In the genomic region with DNA sequence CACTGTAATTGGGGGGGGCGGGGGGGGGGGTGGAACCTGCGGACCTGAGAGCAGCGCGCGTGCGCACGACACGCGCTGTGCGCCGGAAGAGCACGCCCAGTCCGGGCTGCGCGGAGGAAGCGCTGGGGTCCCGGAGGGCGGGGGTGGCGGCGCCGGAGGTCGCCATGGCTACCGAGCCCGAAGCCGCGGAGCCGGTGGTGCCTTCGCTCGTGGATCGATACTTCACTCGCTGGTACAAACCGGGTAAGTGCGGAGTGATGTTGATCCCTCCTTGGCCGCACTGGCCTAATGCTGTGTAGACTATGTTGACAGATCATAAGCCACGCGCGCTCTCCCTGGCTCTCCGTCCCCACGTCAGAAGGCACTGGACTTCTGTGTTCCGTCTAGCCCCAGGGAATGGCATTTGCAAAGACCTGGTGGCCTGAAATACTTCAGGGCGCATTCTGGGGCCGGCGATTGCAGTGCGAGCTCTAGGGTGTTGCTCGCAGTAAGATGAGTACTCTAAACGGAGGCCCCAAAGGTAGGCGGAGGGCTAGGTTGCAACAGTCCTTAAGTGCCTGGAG, we compare ENCODE assay signal across 8 cellular contexts. TPM values are rescaled to one million over a fixed set of nuclear protein-coding genes. Genes with fewer than 3 reads are reported as not detected.
DNase-seq lines count a peak whose midpoint lies in the region; ATAC-seq and TF ChIP-seq lines count a peak whose summit lies in the region.

A gene with protein sequence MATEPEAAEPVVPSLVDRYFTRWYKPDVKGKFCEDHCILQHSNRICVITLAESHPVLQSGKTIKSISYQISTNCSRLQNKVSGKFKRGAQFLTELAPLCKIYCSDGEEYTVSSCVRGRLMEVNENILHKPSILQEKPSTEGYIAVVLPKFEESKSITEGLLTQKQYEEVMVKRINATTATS (plus strand): TSS at position 78 of the 563 bp plus-strand sequence. CDS start 87 bp downstream, at position 165.

- peak; percentile 90 for ATAC-seq in HG02798 (IDR thresholded peaks at IDR 0.05; ENCODE audit: poor library complexity, unreplicated experiment)

- TF ChIP-seq CTCF in GM13977 (IDR thresholded peaks at IDR 0.05; ENCODE audit: extremely low read depth, insufficient read depth, missing control alignments): no peak
- no peak for TF ChIP-seq CTCF in astrocyte of the spinal cord (IDR thresholded peaks at IDR 0.05; ENCODE audit: low read depth, low read length)
- no peak for TF ChIP-seq CTCF in retinal pigment epithelial cell (conservative IDR thresholded peaks at IDR 0.05; ENCODE audit: low read depth, low read length)

- DNase-seq in GM13977 (ENCODE audit: low spot score) (peak; percentile 92), NCI-H1436 (lab: John Stamatoyannopoulos, UW) (peak; percentile 76), astrocyte of the spinal cord (ENCODE audit: low read depth, low spot score) (peak; percentile 60), hypothalamus (lab: John Stamatoyannopoulos, UW) (peak in 45 of 51 donors; percentile 42 to 98 (median 79)), retinal pigment epithelial cell (ENCODE audit: low read depth) (peak; percentile 50), cerebellar nuclear complex (lab: John Stamatoyannopoulos, UW) (no peak)

- intact Hi-C loops in T-helper 2 cell treated with Interferon-gamma antibody and Interleukin-4, amounts not matched to agents 100 ng/mL and 5 ng/mL, for 36 hours (cut with micrococcal nuclease): loop anchor here (1.0 to 5.0 kb wide), 4 partner anchors 79 to 1323 kb away; a partner anchor contains a TSS

- in situ Hi-C loops in GM13977 (cut with MboI; ENCODE audit: low pct_unique_long_range_greater_than_20kb, low sequenced_read_pairs, unreplicated experiment) (no loop called here), astrocyte of the spinal cord (cut with HindIII; ENCODE audit: low sequenced_read_pairs) (no loop called here)

- H3K4me3 ChIP-seq in astrocyte of the spinal cord (ENCODE audit: low read depth, low read length) (peak within 1 kb of the TSS; percentile 74), retinal pigment epithelial cell (ENCODE audit: low read length) (peak within 1 kb of the TSS; percentile 80)

RNA-seq across cellular contexts. Expression of the gene that starts here (rescaled TPM):
- total RNA-seq in T-helper 2 cell treated with Interferon-gamma antibody and Interleukin-4, amounts not matched to agents 100 ng/mL and 5 ng/mL, for 36 hours: 12.3 and 12.5 TPM in 2 replicates

Comparison
In these comparisons a context has a peak if more than half of its experiments do, and no peak if none do; other contexts are left out.
1. DNase-seq: peak in GM13977 (single experiment), NCI-H1436 (single experiment), astrocyte of the spinal cord (single experiment), hypothalamus (45 of 51) and retinal pigment epithelial cell (single experiment); none in cerebellar nuclear complex (0 of 2).